Comparison of ENCODE assay signal across 35 cellular contexts in genomic region chr3:182693723-182694122, GRCh38.
"Had no signal": no experiment of that assay in that cellular context is flagged by ENCODE, and none has a peak within 500 bp of the region (broad histone marks: within the 10 kb centered on the region; RNA-seq: fewer than 3 reads in every experiment).

No MANE protein-coding gene starts in this region.

- H3K9me3 ChIP-seq: MG63 had no signal

- DNase-seq: Karpas-422, Kasumi-1, MG63, MM.1S, MV-4-11, NCI-H1048, NCI-H1092, NCI-H1092 treated with DMSO at 0.1 percent for 48 hours, NCI-H1105, NCI-H1105 treated with DMSO at 0.1 percent for 48 hours, NCI-H1417, NCI-H1417 treated with DMSO at 0.1 percent for 48 hours, NCI-H1436, NCI-H1436 treated with DMSO at 0.1 percent for 48 hours, NCI-H146, NCI-H1694, NCI-H1694 treated with DMSO at 0.1 percent for 48 hours, NCI-H187, NCI-H187 treated with DMSO at 0.1 percent for 48 hours, NCI-H1930, NCI-H2029, NCI-H2029 treated with DMSO at 0.1 percent for 48 hours, NCI-H2081, NCI-H2081 treated with DMSO at 0.1 percent for 48 hours, NCI-H2107, NCI-H2171, NCI-H2171 treated with DMSO at 0.1 percent for 48 hours, NCI-H2227 treated with DMSO at 0.1 percent for 48 hours, NCI-H226, NCI-H345, NCI-H446, NCI-H446 treated with DMSO at 0.1 percent for 48 hours, NCI-H510A, NCI-H510A treated with DMSO at 0.1 percent for 48 hours, NCI-H524 had no signal

- H3K36me3 ChIP-seq: MG63 had no signal

- H3K4me3 ChIP-seq: MG63 had no signal
